Comparison of ENCODE assay signal across 8 cellular contexts in the genomic region with DNA sequence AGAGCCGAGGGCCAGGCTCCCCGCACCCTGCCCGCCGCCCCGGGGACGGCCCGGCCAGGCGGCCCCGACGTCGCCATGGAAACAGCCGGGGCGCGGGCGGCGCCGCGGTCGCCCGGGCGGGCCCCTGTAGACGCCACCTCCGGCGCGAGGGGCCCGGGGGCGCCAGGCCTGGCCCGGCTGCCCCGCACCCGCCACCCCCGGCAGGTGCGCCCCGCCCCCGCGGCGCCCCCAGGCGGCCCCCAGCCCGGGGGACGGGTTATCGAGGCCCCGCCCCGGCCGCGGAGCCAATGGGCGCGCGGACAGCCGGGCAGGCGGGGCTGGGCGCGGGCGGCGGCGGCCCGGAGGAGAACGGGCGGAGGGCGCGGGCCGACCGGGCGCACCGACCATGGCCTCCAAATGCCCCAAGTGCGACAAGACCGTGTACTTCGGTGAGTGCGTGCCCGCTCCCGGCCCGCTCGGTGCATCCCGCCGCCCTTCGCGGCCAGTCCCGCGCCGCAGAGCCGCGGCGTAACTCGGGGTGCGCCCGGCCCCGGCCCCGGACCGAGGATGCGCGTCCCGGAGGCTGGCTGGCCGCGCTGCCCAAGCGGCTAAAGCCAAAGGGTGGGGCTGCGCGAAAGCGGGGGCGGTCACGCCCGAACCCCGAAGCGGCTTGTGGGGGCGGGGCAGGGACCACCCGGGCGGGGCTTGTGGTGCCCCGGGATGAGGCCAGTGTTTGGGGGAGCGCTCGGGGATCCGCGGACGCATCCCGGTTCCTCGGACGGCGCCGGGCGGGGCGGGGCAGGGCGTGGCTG. TPM values are rescaled to one million over a fixed set of nuclear protein-coding genes. Genes with fewer than 3 reads are reported as not detected.
DNase-seq lines count a peak whose midpoint lies in the region; ATAC-seq and TF ChIP-seq lines count a peak whose summit lies in the region.

TSS of gene CRIP2 (plus strand) at position 344 of the 791 bp plus-strand sequence. CDS start at position 386, 42 bp downstream.

- peak within 1 kb of the TSS; percentile 70 for H3K4me3 Mint-ChIP-seq in T-helper 1 cell treated with Interleukin-12 subunit alpha and Interleukin-12 subunit beta and Interleukin-4 antibody, amounts not matched to agents 30 μg/mL and 1 μg/mL, for 36 hours
- H3K4me3 Mint-ChIP-seq in effector memory CD8-positive, alpha-beta T cell: peak within 1 kb of the TSS; percentile 75 to 76
- H3K4me3 Mint-ChIP-seq in memory B cell: peak within 1 kb of the TSS; percentile 85

- no peaks in the 10 kb centered on the region for H3K9me3 ChIP-seq in thoracic aorta

- H3K27ac Mint-ChIP-seq in T-helper 1 cell treated with Interleukin-12 subunit alpha and Interleukin-12 subunit beta and Interleukin-4 antibody, amounts not matched to agents 30 μg/mL and 1 μg/mL, for 36 hours: no peak within 1 kb of the TSS
- no peak within 1 kb of the TSS for H3K27ac Mint-ChIP-seq in effector memory CD8-positive, alpha-beta T cell
- peak within 1 kb of the TSS; percentile 68 for H3K27ac Mint-ChIP-seq in memory B cell

- H3K9me3 Mint-ChIP-seq in T-helper 1 cell treated with Interleukin-12 subunit alpha and Interleukin-12 subunit beta and Interleukin-4 antibody, amounts not matched to agents 30 μg/mL and 1 μg/mL, for 36 hours: no peaks in the 10 kb centered on the region
- H3K9me3 Mint-ChIP-seq in effector memory CD8-positive, alpha-beta T cell: peaks cover 0 to 3% of the 10 kb centered on the region in 2 donors
- peaks cover 3% of the 10 kb centered on the region for H3K9me3 Mint-ChIP-seq in memory B cell

- DNase-seq in COLO668 (lab: John Stamatoyannopoulos, UW; ENCODE audit: unreplicated experiment) (peak; percentile 86), memory B cell (ENCODE audit: low spot score in 2 of 2) (peak; percentile 44 to 46), thoracic aorta (ENCODE audit: low spot score) (no peak)
- DNase-seq in effector memory CD8-positive, alpha-beta T cell: peak in 2 of 3 experiments; percentile 38 to 50

- peaks cover 24 to 46% of the 10 kb centered on the region in 2 donors for H3K4me1 ChIP-seq in thoracic aorta (ENCODE audit: control insufficient read depth in 1 of 2, low read depth in 2 of 2)

- ATAC-seq in HG02885 (IDR thresholded peaks at IDR 0.05; ENCODE audit: poor library complexity, unreplicated experiment): peak; percentile 52
- peak; percentile 51 for ATAC-seq in effector memory CD8-positive, alpha-beta T cell (replicated peaks)
- peak; percentile 33 for ATAC-seq in memory B cell (ENCODE audit: low read depth)
- peak; percentile 37 for ATAC-seq in thoracic aorta (ENCODE audit: insufficient number of reproducible peaks, low FRiP score, low read depth)
- no peak for ATAC-seq in GM18858 (IDR thresholded peaks at IDR 0.05; ENCODE audit: unreplicated experiment)
- no peak for ATAC-seq in GM21619 (IDR thresholded peaks at IDR 0.05; ENCODE audit: unreplicated experiment)

- TF ChIP-seq CTCF in thoracic aorta (IDR thresholded peaks at IDR 0.05): no peak

- peaks cover 8% of the 10 kb centered on the region for H3K36me3 ChIP-seq in thoracic aorta

- H3K27ac ChIP-seq in thoracic aorta: peak within 1 kb of the TSS; percentile 92 to 100

- peak within 1 kb of the TSS; percentile 99 for H3K4me3 ChIP-seq in thoracic aorta

- H3K27me3 ChIP-seq in thoracic aorta (replicated peaks; ENCODE audit: insufficient read depth): no peaks in the 10 kb centered on the region

- H3K36me3 Mint-ChIP-seq in T-helper 1 cell treated with Interleukin-12 subunit alpha and Interleukin-12 subunit beta and Interleukin-4 antibody, amounts not matched to agents 30 μg/mL and 1 μg/mL, for 36 hours (ENCODE audit: low read depth): no peaks in the 10 kb centered on the region
- peaks cover 35% of the 10 kb centered on the region for H3K36me3 Mint-ChIP-seq in effector memory CD8-positive, alpha-beta T cell (ENCODE audit: insufficient read depth)
- peaks cover 5% of the 10 kb centered on the region for H3K36me3 Mint-ChIP-seq in memory B cell

- H3K4me1 Mint-ChIP-seq in T-helper 1 cell treated with Interleukin-12 subunit alpha and Interleukin-12 subunit beta and Interleukin-4 antibody, amounts not matched to agents 30 μg/mL and 1 μg/mL, for 36 hours (ENCODE audit: low read depth): peaks cover 4% of the 10 kb centered on the region
- H3K4me1 Mint-ChIP-seq in effector memory CD8-positive, alpha-beta T cell (ENCODE audit: low read depth in 2 of 2): peaks cover 9% of the 10 kb centered on the region in 2 donors
- peaks cover 14% of the 10 kb centered on the region for H3K4me1 Mint-ChIP-seq in memory B cell

- peaks cover 22% of the 10 kb centered on the region for H3K27me3 Mint-ChIP-seq in T-helper 1 cell treated with Interleukin-12 subunit alpha and Interleukin-12 subunit beta and Interleukin-4 antibody, amounts not matched to agents 30 μg/mL and 1 μg/mL, for 36 hours (ENCODE audit: low read depth)
- no peaks in the 10 kb centered on the region for H3K27me3 Mint-ChIP-seq in effector memory CD8-positive, alpha-beta T cell
- H3K27me3 Mint-ChIP-seq in memory B cell: no peaks in the 10 kb centered on the region

RNA-seq across cellular contexts. Expression of gene CRIP2, which starts in this region (rescaled TPM):
- total RNA-seq in thoracic aorta: 100 to 1,000 TPM; 307 to 748 TPM

Comparison
In these comparisons a context has a peak if more than half of its experiments do, and no peak if none do; other contexts are left out.
1. ATAC-seq: peak in HG02885 (single experiment), effector memory CD8-positive, alpha-beta T cell (single experiment), memory B cell (single experiment) and thoracic aorta (single experiment); none in GM18858 (single experiment) and GM21619 (single experiment).
2. Peak in every context shown above with its lines, with median percentiles within 50 percentile points of each other: H3K4me3 Mint-ChIP-seq.